Comparison of ENCODE assay signal across 21 cellular contexts in the genomic region with DNA sequence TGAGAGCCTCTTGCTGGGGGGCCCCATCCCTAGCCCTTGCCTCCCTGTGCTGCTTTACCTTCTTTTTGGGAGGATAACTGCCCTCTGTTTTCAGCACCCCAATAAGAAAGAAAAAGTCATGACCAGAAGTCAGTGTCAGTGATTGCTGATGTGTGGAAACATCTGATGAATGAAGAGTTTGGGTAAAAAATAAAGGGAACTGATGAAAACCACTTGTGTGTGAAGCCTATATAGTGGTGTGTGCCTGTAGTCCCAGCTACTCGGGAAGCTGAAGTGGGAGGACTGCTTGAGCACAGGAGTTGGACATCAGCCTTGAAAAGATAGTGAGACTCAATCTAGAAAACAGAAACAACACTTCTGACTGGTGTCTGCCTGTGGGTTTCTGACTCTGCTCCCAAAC. TPM values are rescaled to one million over a fixed set of nuclear protein-coding genes. Genes with fewer than 3 reads are reported as not detected.
DNase-seq lines count a peak whose midpoint lies in the region; ATAC-seq, FAIRE-seq and TF ChIP-seq lines count a peak whose summit lies in the region.
"Had no signal": no experiment of that assay in that cellular context is flagged by ENCODE, and none has a peak within 500 bp of the region (broad histone marks: within the 10 kb centered on the region; RNA-seq: fewer than 3 reads in every experiment).

No MANE protein-coding gene starts in this region.

- no peak for TF ChIP-seq RAD21 in HepG2 (CRISPR knock-in tag; IDR thresholded peaks at IDR 0.05)

- H3K4me3 ChIP-seq in HepG2 (replicated peaks in 1 of 3; ENCODE audit: insufficient read depth in 1 of 3, low read depth in 2 of 3, low read length in 3 of 3) (no peak overlapping the region), right lobe of liver (no peak overlapping the region)
- H3K4me3 ChIP-seq: GM12878 had no signal

- H3K79me2 ChIP-seq in HepG2 (ENCODE audit: insufficient read depth, low read length): no peaks in the 10 kb centered on the region

- intact Hi-C loops in HepG2 (cut with micrococcal nuclease; ENCODE audit: unreplicated experiment): no loop called here
- intact Hi-C loops in right lobe of liver (cut with DNase I): no loop called here

- no peak overlapping the region for H3K4me2 ChIP-seq in HepG2 (ENCODE audit: low read depth, low read length)

- POLR2A ChIA-PET in HepG2 (lab: Yijun Ruan, JAX): no interaction called here

- no peak overlapping the region for H3K4me3 Mint-ChIP-seq in memory B cell
- H3K4me3 Mint-ChIP-seq in stimulated activated effector memory CD8-positive, alpha-beta T cell treated with anti-CD3 and anti-CD28 coated beads, Interleukin-12 subunit alpha, Interleukin-12 subunit beta, amount 100 ng/mL, for 72 hours: no peak overlapping the region
- H3K4me3 Mint-ChIP-seq: CD8-positive, alpha-beta memory T cell; H9 had no signal

- H3K4me1 ChIP-seq in HepG2 (ENCODE audit: insufficient read depth, low read length) (no peaks in the 10 kb centered on the region), right lobe of liver (no peaks in the 10 kb centered on the region)
- H3K4me1 ChIP-seq: BE2C had no signal

- TF ChIP-seq EP300 in HepG2 (IDR thresholded peaks at IDR 0.05; ENCODE audit: low read depth in 2 of 2, low read length in 2 of 2) (no peak), HepG2 (CRISPR knock-in tag; IDR thresholded peaks at IDR 0.05; ENCODE audit: borderline replicate concordance) (no peak)

- H3K9ac ChIP-seq in HepG2 (ENCODE audit: insufficient read depth, low read depth, low read length): no peak overlapping the region

- DNase-seq in HepG2 (ENCODE audit: low spot score): no peak
- DNase-seq in right lobe of liver: no peak
- no peak for DNase-seq in memory B cell (ENCODE audit: low spot score in 2 of 2)
- DNase-seq in stimulated activated effector memory CD8-positive, alpha-beta T cell treated with anti-CD3 and anti-CD28 coated beads, Interleukin-12 subunit alpha, Interleukin-12 subunit beta, amount 100 ng/mL, for 72 hours (ENCODE audit: low spot score in 2 of 2): no peak
- DNase-seq in activated CD8-positive, alpha-beta memory T cell treated with anti-CD3 and anti-CD28 coated beads, Interleukin-2, amount 50 U/mL, for 48 hours: no peak
- no peak for DNase-seq in activated CD4-positive, alpha-beta T cell treated with anti-CD3 and anti-CD28 coated beads, Interleukin-2, amount 50 U/mL, for 1 hour
- DNase-seq: BE2C; C1 segment of cervical spinal cord; CD4-positive, CD25-positive, alpha-beta regulatory T cell; CD8-positive, alpha-beta memory T cell; COR-L47; DMS 273 treated with DMSO at 0.1 percent for 48 hours; DMS53; DND-41; EL; H9 had no signal

- no peak for ATAC-seq in HepG2
- no peak for ATAC-seq in right lobe of liver
- ATAC-seq in memory B cell (ENCODE audit: low read depth): peak; percentile 82
- ATAC-seq in stimulated activated effector memory CD8-positive, alpha-beta T cell treated with anti-CD3 and anti-CD28 coated beads, Interleukin-12 subunit alpha, Interleukin-12 subunit beta, amount 100 ng/mL, for 72 hours: no peak
- ATAC-seq in HG02840 (IDR thresholded peaks at IDR 0.05; ENCODE audit: low FRiP score, unreplicated experiment): no peak
- ATAC-seq: GM12878 had no signal

- CTCF ChIA-PET in HepG2 (lab: Yijun Ruan, JAX; ENCODE audit: low intra/inter-chr PET ratio, low total read pairs): no interaction called here

- no peaks in the 10 kb centered on the region for H4K20me1 ChIP-seq in HepG2 (ENCODE audit: insufficient read depth, low read length)

- H3K9me3 Mint-ChIP-seq in memory B cell: no peaks in the 10 kb centered on the region
- no peaks in the 10 kb centered on the region for H3K9me3 Mint-ChIP-seq in stimulated activated effector memory CD8-positive, alpha-beta T cell treated with anti-CD3 and anti-CD28 coated beads, Interleukin-12 subunit alpha, Interleukin-12 subunit beta, amount 100 ng/mL, for 72 hours
- H3K9me3 Mint-ChIP-seq: CD4-positive, CD25-positive, alpha-beta regulatory T cell; CD8-positive, alpha-beta memory T cell; H9 had no signal

- H3K27me3 ChIP-seq in HepG2 (ENCODE audit: control insufficient read depth in 1 of 2, insufficient read depth in 2 of 2, low read length in 2 of 2): no peaks in the 10 kb centered on the region
- no peaks in the 10 kb centered on the region for H3K27me3 ChIP-seq in right lobe of liver
- H3K27me3 ChIP-seq: BE2C had no signal

- no peak for FAIRE-seq in HepG2 (lab: Jason Lieb, UNC)
- FAIRE-seq: GM12878, H1 had no signal

- no peak overlapping the region for H3K27ac Mint-ChIP-seq in memory B cell
- H3K27ac Mint-ChIP-seq in stimulated activated effector memory CD8-positive, alpha-beta T cell treated with anti-CD3 and anti-CD28 coated beads, Interleukin-12 subunit alpha, Interleukin-12 subunit beta, amount 100 ng/mL, for 72 hours: peak overlapping the region; percentile 46
- H3K27ac Mint-ChIP-seq: CD8-positive, alpha-beta memory T cell; H9 had no signal

- H3K36me3 ChIP-seq in HepG2 (replicated peaks in 1 of 2; ENCODE audit: control insufficient read depth in 1 of 2, insufficient read depth in 2 of 2, low read length in 2 of 2) (peaks cover 13 to 19% of the 10 kb centered on the region in 2 experiments; a peak in 4 of 5 replicates), right lobe of liver (no peaks in the 10 kb centered on the region)
- H3K36me3 ChIP-seq: BE2C had no signal

- H3K4me1 Mint-ChIP-seq in memory B cell: peaks cover 6% of the 10 kb centered on the region
- H3K4me1 Mint-ChIP-seq in stimulated activated effector memory CD8-positive, alpha-beta T cell treated with anti-CD3 and anti-CD28 coated beads, Interleukin-12 subunit alpha, Interleukin-12 subunit beta, amount 100 ng/mL, for 72 hours: no peaks in the 10 kb centered on the region
- H3K4me1 Mint-ChIP-seq: CD4-positive, CD25-positive, alpha-beta regulatory T cell; CD8-positive, alpha-beta memory T cell; H9 had no signal

- in situ Hi-C loops in HepG2 (cut with HindIII; ENCODE audit: extremely low pct_ligation_motif_present, low pct_unique_long_range_greater_than_20kb): no loop called here

- peaks cover 8% of the 10 kb centered on the region for H3K36me3 Mint-ChIP-seq in memory B cell
- H3K36me3 Mint-ChIP-seq in stimulated activated effector memory CD8-positive, alpha-beta T cell treated with anti-CD3 and anti-CD28 coated beads, Interleukin-12 subunit alpha, Interleukin-12 subunit beta, amount 100 ng/mL, for 72 hours: peaks cover 48% of the 10 kb centered on the region

- H2AFZ ChIP-seq in HepG2 (ENCODE audit: low read length): no peak overlapping the region

- H3K27ac ChIP-seq in HepG2 (ENCODE audit: extremely low read length, insufficient read depth, low read length) (no peak overlapping the region), right lobe of liver (no peak overlapping the region)

- WGBS in HepG2 (ENCODE audit: low lambda C conversion rate): 90% methylated on average over 1 of the region's 1 CpG
- 56% methylated on average over 1 of the region's 1 CpG for WGBS in right lobe of liver (ENCODE audit: insufficient coverage, low coverage, low lambda C conversion rate, missing lambda C conversion rate)

- no peaks in the 10 kb centered on the region for H3K27me3 Mint-ChIP-seq in memory B cell
- H3K27me3 Mint-ChIP-seq: CD4-positive, CD25-positive, alpha-beta regulatory T cell; CD8-positive, alpha-beta memory T cell had no signal

- TF ChIP-seq CTCF in HepG2 (CRISPR knock-in tag; IDR thresholded peaks at IDR 0.05): no peak
- no peak for TF ChIP-seq CTCF in right lobe of liver (IDR thresholded peaks at IDR 0.05)

- no peaks in the 10 kb centered on the region for H3K9me3 ChIP-seq in HepG2 (ENCODE audit: low read length)
- no peaks in the 10 kb centered on the region for H3K9me3 ChIP-seq in right lobe of liver
- H3K9me3 ChIP-seq: BE2C had no signal

- TF ChIP-seq POLR2A in HepG2 (IDR thresholded peaks at IDR 0.05; ENCODE audit: insufficient read depth in 1 of 2, low read depth in 2 of 2, low read length in 2 of 2) (no peak), right lobe of liver (IDR thresholded peaks at IDR 0.05) (no peak)

- BruUV-seq in HepG2 (replicated peaks; lab: Mats Ljungman, UMichigan): no TSS peak

RNA-seq across cellular contexts. Expression of gene CELSR3, which starts 9.8 kb away (rescaled TPM):
- total RNA-seq in HepG2 (2016; rRNA removed; fragmentation: Illumina TruSeq; extraction: Trizol) (3.2 and 5.4 TPM in 2 replicates), right lobe of liver (under 1 TPM; 0.15 to 0.68 (median 0.34) TPM)
- 0.35 and 0.51 TPM in 2 replicates for total RNA-seq in HepG2 (2016; cell fraction: cytosol; rRNA removed; fragmentation: Illumina TruSeq; extraction: Trizol; ENCODE audit: low read depth)
- 2.7 and 5.4 TPM in 2 replicates for total RNA-seq in HepG2 (2016; cell fraction: insoluble cytoplasmic fraction; rRNA removed; fragmentation: Illumina TruSeq; extraction: Trizol)
- 1.1 and 1.2 TPM in 2 replicates for total RNA-seq in HepG2 (2016; cell fraction: membrane; rRNA removed; fragmentation: Illumina TruSeq; extraction: Trizol)
- 7.5 and 9.6 TPM in 2 replicates for total RNA-seq in HepG2 (2016; cell fraction: nucleus; rRNA removed; fragmentation: Illumina TruSeq; extraction: Trizol)
- polyA plus RNA-seq in HepG2 (2011; rRNA removed): 6.7 and 8.3 TPM in 2 replicates
- 4.1 and 5.0 TPM in 2 replicates for polyA plus RNA-seq in HepG2 (2011; cell fraction: cytosol; rRNA removed)
- polyA plus RNA-seq in HepG2 (2011; cell fraction: nucleus; rRNA removed): 54.2 and 80.2 TPM in 2 replicates
- polyA plus RNA-seq in HepG2 (2012): 8.0 and 10.5 TPM in 2 replicates
- 0.34 and 0.35 TPM in 2 replicates for polyA plus RNA-seq in HepG2 (2016; cell fraction: cytosol; fragmentation: Illumina TruSeq; extraction: Trizol; ENCODE audit: low read depth)
- 2.4 and 3.0 TPM in 2 replicates for polyA plus RNA-seq in HepG2 (2016; cell fraction: insoluble cytoplasmic fraction; fragmentation: Illumina TruSeq; extraction: Trizol; ENCODE audit: low read depth)
- polyA plus RNA-seq in HepG2 (2016; cell fraction: membrane; fragmentation: Illumina TruSeq; extraction: Trizol; ENCODE audit: low read depth): 0.61 and 0.63 TPM in 2 replicates
- 27.4 and 28.0 TPM in 2 replicates for polyA plus RNA-seq in HepG2 (2016; cell fraction: nucleus; fragmentation: Illumina TruSeq; extraction: Trizol; ENCODE audit: insufficient read depth, low read depth)
- 6.7 and 18.0 TPM in 2 replicates for polyA minus RNA-seq in HepG2 (2011; rRNA and poly(A)+ RNA removed; ENCODE audit: low replicate concordance)
- polyA minus RNA-seq in HepG2 (2011; cell fraction: cytosol; rRNA and poly(A)+ RNA removed): 6.9 and 7.0 TPM in 2 replicates
- 18.9 and 19.6 TPM in 2 replicates for polyA minus RNA-seq in HepG2 (2011; cell fraction: nucleus; rRNA and poly(A)+ RNA removed)

RNA-seq across cellular contexts. Expression of gene NCKIPSD, which starts 13.2 kb away (rescaled TPM):
- total RNA-seq in HepG2 (2016; rRNA removed; fragmentation: Illumina TruSeq; extraction: Trizol): 13.5 and 14.3 TPM in 2 replicates
- 4.8 and 5.0 TPM in 2 replicates for total RNA-seq in HepG2 (2016; cell fraction: cytosol; rRNA removed; fragmentation: Illumina TruSeq; extraction: Trizol; ENCODE audit: low read depth)
- total RNA-seq in HepG2 (2016; cell fraction: insoluble cytoplasmic fraction; rRNA removed; fragmentation: Illumina TruSeq; extraction: Trizol): 13.6 and 14.6 TPM in 2 replicates
- 10.8 and 12.0 TPM in 2 replicates for total RNA-seq in HepG2 (2016; cell fraction: membrane; rRNA removed; fragmentation: Illumina TruSeq; extraction: Trizol)
- 12.7 and 17.2 TPM in 2 replicates for total RNA-seq in HepG2 (2016; cell fraction: nucleus; rRNA removed; fragmentation: Illumina TruSeq; extraction: Trizol)
- 35.2 and 44.2 TPM in 2 replicates for polyA plus RNA-seq in HepG2 (2011; rRNA removed)
- polyA plus RNA-seq in HepG2 (2011; cell fraction: cytosol; rRNA removed): 25.4 and 38.7 TPM in 2 replicates
- polyA plus RNA-seq in HepG2 (2011; cell fraction: nucleus; rRNA removed): 79.3 and 90.0 TPM in 2 replicates
- polyA plus RNA-seq in HepG2 (2012): 14.1 and 18.5 TPM in 2 replicates
- polyA plus RNA-seq in HepG2 (2016; cell fraction: cytosol; fragmentation: Illumina TruSeq; extraction: Trizol; ENCODE audit: low read depth): 6.3 and 6.6 TPM in 2 replicates
- 15.7 and 21.1 TPM in 2 replicates for polyA plus RNA-seq in HepG2 (2016; cell fraction: insoluble cytoplasmic fraction; fragmentation: Illumina TruSeq; extraction: Trizol; ENCODE audit: low read depth)
- polyA plus RNA-seq in HepG2 (2016; cell fraction: membrane; fragmentation: Illumina TruSeq; extraction: Trizol; ENCODE audit: low read depth): 10.6 and 11.9 TPM in 2 replicates
- polyA plus RNA-seq in HepG2 (2016; cell fraction: nucleus; fragmentation: Illumina TruSeq; extraction: Trizol; ENCODE audit: insufficient read depth, low read depth): 26.0 and 26.3 TPM in 2 replicates
- polyA minus RNA-seq in HepG2 (2011; rRNA and poly(A)+ RNA removed; ENCODE audit: low replicate concordance): 68.5 and 115 TPM in 2 replicates
- 20.6 and 27.4 TPM in 2 replicates for polyA minus RNA-seq in HepG2 (2011; cell fraction: cytosol; rRNA and poly(A)+ RNA removed)
- 27.7 and 30.7 TPM in 2 replicates for polyA minus RNA-seq in HepG2 (2011; cell fraction: nucleus; rRNA and poly(A)+ RNA removed)
- total RNA-seq in right lobe of liver: 10 to 100 TPM in 4 of 6 experiments, 1 to 10 TPM in 2; 6.8 to 27.3 (median 12.3) TPM

RNA-seq across cellular contexts. Expression of gene SLC26A6, which starts 37.3 kb away (rescaled TPM):
- total RNA-seq in HepG2 (2016; rRNA removed; fragmentation: Illumina TruSeq; extraction: Trizol): 10.3 and 40.7 TPM in 2 replicates
- 8.0 and 8.2 TPM in 2 replicates for total RNA-seq in HepG2 (2016; cell fraction: cytosol; rRNA removed; fragmentation: Illumina TruSeq; extraction: Trizol; ENCODE audit: low read depth)
- 9.6 and 38.5 TPM in 2 replicates for total RNA-seq in HepG2 (2016; cell fraction: insoluble cytoplasmic fraction; rRNA removed; fragmentation: Illumina TruSeq; extraction: Trizol)
- total RNA-seq in HepG2 (2016; cell fraction: membrane; rRNA removed; fragmentation: Illumina TruSeq; extraction: Trizol): 8.3 and 9.4 TPM in 2 replicates
- total RNA-seq in HepG2 (2016; cell fraction: nucleus; rRNA removed; fragmentation: Illumina TruSeq; extraction: Trizol): 50.7 and 62.0 TPM in 2 replicates
- polyA plus RNA-seq in HepG2 (2011; rRNA removed): 184 and 298 TPM in 2 replicates
- 90.8 and 93.6 TPM in 2 replicates for polyA plus RNA-seq in HepG2 (2011; cell fraction: cytosol; rRNA removed)
- 3,075 and 3,281 TPM in 2 replicates for polyA plus RNA-seq in HepG2 (2011; cell fraction: nucleus; rRNA removed)
- polyA plus RNA-seq in HepG2 (2012): 163 and 233 TPM in 2 replicates
- polyA plus RNA-seq in HepG2 (2016; cell fraction: cytosol; fragmentation: Illumina TruSeq; extraction: Trizol; ENCODE audit: low read depth): 3.5 and 4.6 TPM in 2 replicates
- polyA plus RNA-seq in HepG2 (2016; cell fraction: insoluble cytoplasmic fraction; fragmentation: Illumina TruSeq; extraction: Trizol; ENCODE audit: low read depth): 6.7 and 9.8 TPM in 2 replicates
- 4.9 and 6.2 TPM in 2 replicates for polyA plus RNA-seq in HepG2 (2016; cell fraction: membrane; fragmentation: Illumina TruSeq; extraction: Trizol; ENCODE audit: low read depth)
- polyA plus RNA-seq in HepG2 (2016; cell fraction: nucleus; fragmentation: Illumina TruSeq; extraction: Trizol; ENCODE audit: insufficient read depth, low read depth): 133 and 147 TPM in 2 replicates
- 56.2 and 422 TPM in 2 replicates for polyA minus RNA-seq in HepG2 (2011; rRNA and poly(A)+ RNA removed; ENCODE audit: low replicate concordance)
- polyA minus RNA-seq in HepG2 (2011; cell fraction: cytosol; rRNA and poly(A)+ RNA removed): 79.8 and 100 TPM in 2 replicates
- polyA minus RNA-seq in HepG2 (2011; cell fraction: nucleus; rRNA and poly(A)+ RNA removed): 459 and 526 TPM in 2 replicates
- total RNA-seq in right lobe of liver: 1 to 10 TPM; 6.6 to 9.9 (median 8.6) TPM

RNA-seq across cellular contexts. Expression of gene IP6K2, which starts 44.5 kb away (rescaled TPM):
- total RNA-seq in HepG2 (2016; rRNA removed; fragmentation: Illumina TruSeq; extraction: Trizol): 65.5 and 85.5 TPM in 2 replicates
- 19.4 and 21.6 TPM in 2 replicates for total RNA-seq in HepG2 (2016; cell fraction: cytosol; rRNA removed; fragmentation: Illumina TruSeq; extraction: Trizol; ENCODE audit: low read depth)
- total RNA-seq in HepG2 (2016; cell fraction: insoluble cytoplasmic fraction; rRNA removed; fragmentation: Illumina TruSeq; extraction: Trizol): 63.7 and 86.9 TPM in 2 replicates
- total RNA-seq in HepG2 (2016; cell fraction: membrane; rRNA removed; fragmentation: Illumina TruSeq; extraction: Trizol): 32.1 and 38.0 TPM in 2 replicates
- 100 and 109 TPM in 2 replicates for total RNA-seq in HepG2 (2016; cell fraction: nucleus; rRNA removed; fragmentation: Illumina TruSeq; extraction: Trizol)
- 112 and 115 TPM in 2 replicates for polyA plus RNA-seq in HepG2 (2011; rRNA removed)
- 66.7 and 84.4 TPM in 2 replicates for polyA plus RNA-seq in HepG2 (2011; cell fraction: cytosol; rRNA removed)
- polyA plus RNA-seq in HepG2 (2011; cell fraction: nucleus; rRNA removed): 480 and 513 TPM in 2 replicates
- polyA plus RNA-seq in HepG2 (2012): 77.2 and 80.7 TPM in 2 replicates
- polyA plus RNA-seq in HepG2 (2016; cell fraction: cytosol; fragmentation: Illumina TruSeq; extraction: Trizol; ENCODE audit: low read depth): 16.4 and 20.0 TPM in 2 replicates
- polyA plus RNA-seq in HepG2 (2016; cell fraction: insoluble cytoplasmic fraction; fragmentation: Illumina TruSeq; extraction: Trizol; ENCODE audit: low read depth): 82.8 and 83.9 TPM in 2 replicates
- polyA plus RNA-seq in HepG2 (2016; cell fraction: membrane; fragmentation: Illumina TruSeq; extraction: Trizol; ENCODE audit: low read depth): 26.4 and 27.7 TPM in 2 replicates
- 260 and 268 TPM in 2 replicates for polyA plus RNA-seq in HepG2 (2016; cell fraction: nucleus; fragmentation: Illumina TruSeq; extraction: Trizol; ENCODE audit: insufficient read depth, low read depth)
- polyA minus RNA-seq in HepG2 (2011; rRNA and poly(A)+ RNA removed; ENCODE audit: low replicate concordance): 71.8 and 84.4 TPM in 2 replicates
- polyA minus RNA-seq in HepG2 (2011; cell fraction: cytosol; rRNA and poly(A)+ RNA removed): 23.0 and 26.6 TPM in 2 replicates
- polyA minus RNA-seq in HepG2 (2011; cell fraction: nucleus; rRNA and poly(A)+ RNA removed): 87.8 and 89.9 TPM in 2 replicates
- total RNA-seq in right lobe of liver: 10 to 100 TPM; 25.4 to 31.4 (median 27.4) TPM

RNA-seq across cellular contexts. Expression of gene TMEM89, which starts 51.0 kb away (rescaled TPM):
- 0.31 TPM in 1 of 2 replicates, not detected in the other for total RNA-seq in HepG2 (2016; rRNA removed; fragmentation: Illumina TruSeq; extraction: Trizol)
- not detected in 2 replicates for total RNA-seq in HepG2 (2016; cell fraction: cytosol; rRNA removed; fragmentation: Illumina TruSeq; extraction: Trizol; ENCODE audit: low read depth)
- 0.32 TPM in 1 of 2 replicates, not detected in the other for total RNA-seq in HepG2 (2016; cell fraction: insoluble cytoplasmic fraction; rRNA removed; fragmentation: Illumina TruSeq; extraction: Trizol)
- not detected in 2 replicates for total RNA-seq in HepG2 (2016; cell fraction: membrane; rRNA removed; fragmentation: Illumina TruSeq; extraction: Trizol)
- total RNA-seq in HepG2 (2016; cell fraction: nucleus; rRNA removed; fragmentation: Illumina TruSeq; extraction: Trizol): not detected in 2 replicates
- polyA plus RNA-seq in HepG2 (2011; rRNA removed): 0.30 and 0.59 TPM in 2 replicates
- polyA plus RNA-seq in HepG2 (2011; cell fraction: cytosol; rRNA removed): not detected in 2 replicates
- polyA plus RNA-seq in HepG2 (2011; cell fraction: nucleus; rRNA removed): 2.5 and 4.9 TPM in 2 replicates
- polyA plus RNA-seq in HepG2 (2012): 0.25 and 0.27 TPM in 2 replicates
- polyA plus RNA-seq in HepG2 (2016; cell fraction: cytosol; fragmentation: Illumina TruSeq; extraction: Trizol; ENCODE audit: low read depth): not detected in 2 replicates
- polyA plus RNA-seq in HepG2 (2016; cell fraction: insoluble cytoplasmic fraction; fragmentation: Illumina TruSeq; extraction: Trizol; ENCODE audit: low read depth): not detected in 2 replicates
- polyA plus RNA-seq in HepG2 (2016; cell fraction: membrane; fragmentation: Illumina TruSeq; extraction: Trizol; ENCODE audit: low read depth): not detected in 2 replicates
- polyA plus RNA-seq in HepG2 (2016; cell fraction: nucleus; fragmentation: Illumina TruSeq; extraction: Trizol; ENCODE audit: insufficient read depth, low read depth): not detected in 2 replicates
- 0.68 TPM in 1 of 2 replicates, not detected in the other for polyA minus RNA-seq in HepG2 (2011; rRNA and poly(A)+ RNA removed; ENCODE audit: low replicate concordance)
- polyA minus RNA-seq in HepG2 (2011; cell fraction: cytosol; rRNA and poly(A)+ RNA removed): not detected in 2 replicates
- 1.1 and 2.4 TPM in 2 replicates for polyA minus RNA-seq in HepG2 (2011; cell fraction: nucleus; rRNA and poly(A)+ RNA removed)
- total RNA-seq in right lobe of liver: not detected
- total RNA-seq: A172; CD4-positive, CD25-positive, alpha-beta regulatory T cell; CD8-positive, alpha-beta memory T cell; G401; GM12878; H1 had no signal
- polyA plus RNA-seq: CD4-positive, CD25-positive, alpha-beta regulatory T cell; CD8-positive, alpha-beta memory T cell; GM12878; H1 had no signal
